Comparison of ENCODE assay signal across 8 cellular contexts in the genomic region with DNA sequence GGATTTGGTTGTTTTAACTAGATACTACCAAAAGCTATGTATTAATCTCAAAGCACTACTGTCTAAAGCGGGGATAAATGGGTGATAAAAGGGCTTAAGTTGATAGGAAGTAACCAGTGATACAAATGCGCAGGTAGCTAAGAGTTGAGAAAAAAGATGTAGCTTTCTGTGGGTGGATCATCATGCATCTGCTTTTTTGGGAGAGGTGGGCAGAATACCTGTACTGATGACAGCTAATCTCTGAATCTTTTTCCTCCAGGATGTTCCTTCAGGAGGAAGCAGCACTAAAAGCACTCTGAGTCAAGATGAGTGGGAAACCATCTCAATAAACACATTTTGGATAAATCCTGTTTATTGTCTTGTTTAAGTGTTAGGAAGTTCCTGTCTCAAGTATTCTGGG. TPM values are rescaled to one million over a fixed set of nuclear protein-coding genes. Genes with fewer than 3 reads are reported as not detected.
A peak's percentile ranks its signal among the peaks of the same experiment; 100 is the strongest.
DNase-seq lines count a peak whose midpoint lies in the region; ATAC-seq, FAIRE-seq and TF ChIP-seq lines count a peak whose summit lies in the region.

No MANE protein-coding gene starts in this region.

- H3K27me3 ChIP-seq in A673 (replicated peaks; ENCODE audit: insufficient read depth, low read depth, low read length, poor library complexity) (no peaks in the 10 kb centered on the region), HUES64 (ENCODE audit: insufficient read depth, low read length) (no peaks in the 10 kb centered on the region), bronchial epithelial cell (ENCODE audit: control insufficient read depth, insufficient read depth, low read length) (no peaks in the 10 kb centered on the region), muscle layer of colon (ENCODE audit: control insufficient read depth in 1 of 2, insufficient read depth in 2 of 2, low read length in 2 of 2) (no peaks in the 10 kb centered on the region)

- H3K27ac ChIP-seq in A673 (ENCODE audit: low read depth, low read length, poor library complexity, severe bottlenecking) (peak overlapping the region; percentile 96), HUES64 (ENCODE audit: low read depth, low read length) (peak overlapping the region; percentile 95), muscle layer of colon (ENCODE audit: low read depth, low read length) (peak overlapping the region; percentile 87)

- H3K4me3 ChIP-seq in A673 (ENCODE audit: low read depth, low read length, poor library complexity, severe bottlenecking) (peak overlapping the region; percentile 81), HUES64 (ENCODE audit: low read length) (peak overlapping the region; percentile 91), bronchial epithelial cell (ENCODE audit: low read depth, low read length) (peak overlapping the region; percentile 69), muscle layer of colon (ENCODE audit: low read depth in 1 of 2, low read length in 2 of 2) (peak overlapping the region; percentile 75 to 96)

- POLR2A ChIA-PET in A673 (lab: Charles Lee; ENCODE audit: low non-redundant PET), result interaction anchor here (0.5 kb wide), 1 partner anchor 74 kb away, joined by 6 read pairs; no protein-coding TSS in a partner anchor

- WGBS in HUES64, result 95% methylated on average over 2 of the region's 2 CpGs

- BruUV-seq in A673 (replicated peaks; lab: Mats Ljungman, UMichigan), result no TSS peak

- H3K9me3 ChIP-seq in A673 (ENCODE audit: low read depth, low read length, poor library complexity, severe bottlenecking) (no peaks in the 10 kb centered on the region), HUES64 (ENCODE audit: insufficient read depth, low read depth, low read length) (no peaks in the 10 kb centered on the region), muscle layer of colon (ENCODE audit: low read length) (no peaks in the 10 kb centered on the region)

- ATAC-seq in HG02763 (IDR thresholded peaks at IDR 0.05; ENCODE audit: unreplicated experiment), result no peak

- FAIRE-seq in bronchial epithelial cell (lab: Jason Lieb, UNC), result no peak

- no peak for TF ChIP-seq CTCF in A673 (conservative IDR thresholded peaks at IDR 0.05; ENCODE audit: low read depth, low read length)
- TF ChIP-seq CTCF in bronchial epithelial cell (IDR thresholded peaks at IDR 0.05; ENCODE audit: insufficient read depth, low read length, severe bottlenecking), result no peak

- H3K36me3 ChIP-seq in A673 (ENCODE audit: insufficient read depth, low read length, poor library complexity, severe bottlenecking), result peaks cover 42% of the 10 kb centered on the region
- H3K36me3 ChIP-seq in HUES64 (ENCODE audit: insufficient read depth, low read length), result peaks cover 47% of the 10 kb centered on the region
- H3K36me3 ChIP-seq in bronchial epithelial cell (ENCODE audit: control insufficient read depth, insufficient read depth, low read length), result peaks cover 7% of the 10 kb centered on the region
- H3K36me3 ChIP-seq in muscle layer of colon (ENCODE audit: insufficient read depth, low read length), result peaks cover 25% of the 10 kb centered on the region

- DNase-seq in A673 (ENCODE audit: low spot score), result no peak
- no peak for DNase-seq in bronchial epithelial cell (ENCODE audit: low read depth)
- DNase-seq in stimulated activated CD4-positive, alpha-beta T cell treated with anti-CD3 and anti-CD28 coated beads, Interleukin-2, amount 100 ng/mL, for 48 hours, result no peak
- no peak for DNase-seq in activated CD8-positive, alpha-beta memory T cell treated with anti-CD3 and anti-CD28 coated beads, Interleukin-2, amount 50 U/mL, for 48 hours
- no peak for DNase-seq in NCI-H2081 treated with DMSO at 0.1 percent for 48 hours (lab: John Stamatoyannopoulos, UW)

- H3K9ac ChIP-seq in HUES64 (ENCODE audit: low read depth, low read length), result peak overlapping the region; percentile 99
- peak overlapping the region; percentile 95 for H3K9ac ChIP-seq in muscle layer of colon (ENCODE audit: low read length)

- CTCF ChIA-PET in A673 (lab: Charles Lee), result no interaction called here

- intact Hi-C loops in A673 (cut with micrococcal nuclease; ENCODE audit: unreplicated experiment), result no loop called here

- peaks cover 13% of the 10 kb centered on the region for H3K4me1 ChIP-seq in A673 (ENCODE audit: insufficient read depth, low read length, poor library complexity, severe bottlenecking)
- peaks cover 6% of the 10 kb centered on the region; the same call in 1 of the 2 replicates for H3K4me1 ChIP-seq in HUES64 (ENCODE audit: insufficient read depth, low read length)
- H3K4me1 ChIP-seq in muscle layer of colon (ENCODE audit: insufficient read depth, low read length), result peaks cover 27% of the 10 kb centered on the region

RNA-seq across cellular contexts. Expression of a gene that starts 1.2 kb away (rescaled TPM):
- total RNA-seq in A673 (2021) (1,464 and 1,548 TPM in 2 replicates), bronchial epithelial cell (1,160 and 1,698 TPM in 2 replicates)
- polyA plus RNA-seq in HUES64 (2013, experiment 1 of 2), result 7,022 TPM
- 7,214 TPM for polyA plus RNA-seq in HUES64 (2013, experiment 2 of 2)

RNA-seq across cellular contexts. Expression of a gene that starts 5.7 kb away (rescaled TPM):
- total RNA-seq in A673 (2021) (169 and 206 TPM in 2 replicates), bronchial epithelial cell (24.2 and 40.8 TPM in 2 replicates)
- 128 TPM for polyA plus RNA-seq in HUES64 (2013, experiment 1 of 2)
- polyA plus RNA-seq in HUES64 (2013, experiment 2 of 2), result 128 TPM

RNA-seq across cellular contexts. Expression of a gene that starts 14.3 kb away (rescaled TPM):
- total RNA-seq in A673 (2021) (126 and 142 TPM in 2 replicates), bronchial epithelial cell (181 and 183 TPM in 2 replicates)
- polyA plus RNA-seq in HUES64 (2013, experiment 1 of 2), result 86.4 TPM
- 72.2 TPM for polyA plus RNA-seq in HUES64 (2013, experiment 2 of 2)

RNA-seq across cellular contexts. Expression of a gene that starts 24.1 kb away (rescaled TPM):
- total RNA-seq in A673 (2021) (8.7 and 14.4 TPM in 2 replicates), bronchial epithelial cell (4.6 and 7.1 TPM in 2 replicates)
- 17.2 TPM for polyA plus RNA-seq in HUES64 (2013, experiment 1 of 2)
- 18.1 TPM for polyA plus RNA-seq in HUES64 (2013, experiment 2 of 2)

RNA-seq across cellular contexts. Expression of a gene that starts 28.5 kb away (rescaled TPM):
- total RNA-seq in A673 (2021) (90.7 and 97.3 TPM in 2 replicates), bronchial epithelial cell (71.2 and 108 TPM in 2 replicates)
- polyA plus RNA-seq in HUES64 (2013, experiment 1 of 2), result 148 TPM
- polyA plus RNA-seq in HUES64 (2013, experiment 2 of 2), result 147 TPM
